ENCODE assay signal across 27 cellular contexts in the genomic region with DNA sequence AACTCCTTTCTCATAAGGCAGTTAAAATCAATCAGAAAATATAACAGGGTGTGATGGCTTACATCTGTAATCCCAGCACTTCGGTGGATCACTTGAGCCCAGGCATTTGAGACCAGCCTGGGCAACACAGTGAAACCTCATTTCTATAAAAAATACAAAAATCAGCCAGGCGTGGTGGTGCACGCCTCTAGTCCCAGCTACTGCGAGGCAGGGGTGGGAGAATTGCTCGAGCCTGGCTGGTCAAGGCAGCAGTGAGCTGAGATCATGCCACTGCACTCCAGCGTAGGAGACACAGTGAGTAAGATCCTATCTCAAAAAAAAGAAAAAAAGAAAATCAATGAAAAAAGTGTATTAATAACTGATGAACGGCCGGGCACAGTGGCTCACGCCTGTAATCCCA.
"Had no signal": no experiment of that assay in that cellular context is flagged by ENCODE, and none has a peak within 500 bp of the region (broad histone marks: within the 10 kb centered on the region; RNA-seq: fewer than 3 reads in every experiment).

No MANE protein-coding gene starts in this region.

- H3K4me1 ChIP-seq: SJCRH30 had no signal

- H3K4me3 Mint-ChIP-seq: activated CD4-positive, alpha-beta T cell treated with anti-CD3 and anti-CD28 coated beads, Interleukin-2, amount 10 ng/mL, durations not matched to agents 24 days and 14 days; activated CD8-positive, alpha-beta T cell treated with anti-CD3 and anti-CD28 coated beads for 36 hours; activated naive CD8-positive, alpha-beta T cell treated with anti-CD3 and anti-CD28 coated beads for 36 hours; activated T-cell treated with anti-CD3 and anti-CD28 coated beads, Interleukin-2, amount 50 U/mL, for 72 hours; activated T-helper 17 cell treated with anti-CD3 and anti-CD28 coated beads, Interleukin-2, amount 50 U/mL, for 72 hours; T-helper 2 cell treated with Interferon-gamma antibody and Interleukin-4, amounts not matched to agents 5 μg/mL and 100 μg/mL, for 36 hours had no signal

- H3K27me3 ChIP-seq: brain microvascular endothelial cell, MG63, SJCRH30 had no signal

- ATAC-seq: activated CD8-positive, alpha-beta T cell treated with anti-CD3 and anti-CD28 coated beads for 36 hours; activated T-cell treated with anti-CD3 and anti-CD28 coated beads, Interleukin-2, amount 50 U/mL, for 72 hours; activated T-helper 17 cell treated with anti-CD3 and anti-CD28 coated beads, Interleukin-2, amount 50 U/mL, for 72 hours; Panc1 had no signal

- DNase-seq: activated CD4-positive, alpha-beta T cell treated with anti-CD3 and anti-CD28 coated beads, Interleukin-2, amount 10 ng/mL, durations not matched to agents 24 days and 14 days; activated CD4-positive, alpha-beta T cell treated with anti-CD3 and anti-CD28 coated beads, Interleukin-2, amount 50 U/mL, for 4 hours; activated CD8-positive, alpha-beta T cell treated with anti-CD3 and anti-CD28 coated beads for 36 hours; activated effector memory CD4-positive, alpha-beta T cell treated with anti-CD3 and anti-CD28 coated beads, Interleukin-2, amount 50 U/mL, for 16 hours; activated naive CD4-positive, alpha-beta T cell; activated naive CD4-positive, alpha-beta T cell treated with anti-CD3 and anti-CD28 coated beads, Interleukin-2, amount 50 U/mL, for 16 hours; activated naive CD8-positive, alpha-beta T cell treated with anti-CD3 and anti-CD28 coated beads for 36 hours; activated T-cell treated with anti-CD3 and anti-CD28 coated beads, Interleukin-2, amount 50 U/mL, for 1 hour; activated T-cell treated with anti-CD3 and anti-CD28 coated beads, Interleukin-2, amount 50 U/mL, for 72 hours; amniotic stem cell; aorta; brain microvascular endothelial cell; Kasumi-1; MG63; NCI-H1048; NCI-H1105 treated with DMSO at 0.1 percent for 48 hours; NCI-H1436; NCI-H1694 treated with DMSO at 0.1 percent for 48 hours; NCI-H2029; NCI-H345; NCI-H524 treated with DMSO at 0.1 percent for 48 hours; SHP77; SJCRH30 had no signal

- H3K4me3 ChIP-seq: MG63, SJCRH30, SK-N-MC had no signal

- H3K27ac Mint-ChIP-seq: activated CD4-positive, alpha-beta T cell treated with anti-CD3 and anti-CD28 coated beads, Interleukin-2, amount 10 ng/mL, durations not matched to agents 24 days and 14 days; activated CD8-positive, alpha-beta T cell treated with anti-CD3 and anti-CD28 coated beads for 36 hours; activated naive CD8-positive, alpha-beta T cell treated with anti-CD3 and anti-CD28 coated beads for 36 hours; activated T-cell treated with anti-CD3 and anti-CD28 coated beads, Interleukin-2, amount 50 U/mL, for 72 hours; activated T-helper 17 cell treated with anti-CD3 and anti-CD28 coated beads, Interleukin-2, amount 50 U/mL, for 72 hours; T-helper 2 cell treated with Interferon-gamma antibody and Interleukin-4, amounts not matched to agents 5 μg/mL and 100 μg/mL, for 36 hours had no signal

- H3K9me3 ChIP-seq: MG63, SJCRH30 had no signal

- H3K36me3 ChIP-seq: brain microvascular endothelial cell, MG63, SJCRH30 had no signal

- H3K27ac ChIP-seq: brain microvascular endothelial cell, SJCRH30, SK-N-MC had no signal

- H3K27me3 Mint-ChIP-seq: activated CD4-positive, alpha-beta T cell treated with anti-CD3 and anti-CD28 coated beads, Interleukin-2, amount 10 ng/mL, durations not matched to agents 24 days and 14 days; activated CD8-positive, alpha-beta T cell treated with anti-CD3 and anti-CD28 coated beads for 36 hours; activated naive CD8-positive, alpha-beta T cell treated with anti-CD3 and anti-CD28 coated beads for 36 hours; activated T-helper 17 cell treated with anti-CD3 and anti-CD28 coated beads, Interleukin-2, amount 50 U/mL, for 72 hours had no signal
